17 cellular contexts compared by ENCODE assay signal in the genomic region with DNA sequence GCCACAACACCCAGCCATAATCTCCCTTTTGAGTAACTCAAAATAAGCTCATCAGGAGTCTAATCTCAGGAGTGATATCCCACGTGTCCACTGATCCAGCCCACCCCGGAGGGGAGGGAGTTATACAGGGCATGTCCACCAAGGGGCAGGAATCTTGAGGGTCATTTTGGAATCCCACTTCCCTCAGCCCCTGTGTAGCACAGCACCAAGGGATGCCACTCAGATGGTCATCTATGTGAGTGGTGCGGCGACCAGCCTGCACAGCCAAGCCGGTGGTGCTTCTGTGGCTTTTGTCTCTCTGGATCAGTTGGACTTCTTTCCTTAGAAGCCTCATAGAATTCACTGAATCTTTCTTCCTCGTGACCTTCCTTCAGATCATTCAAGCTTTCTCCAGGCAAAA. TPM values are rescaled to one million over a fixed set of nuclear protein-coding genes. Genes with fewer than 3 reads are reported as not detected.
DNase-seq lines count a peak whose midpoint lies in the region; ATAC-seq and TF ChIP-seq lines count a peak whose summit lies in the region.
"Had no signal": no experiment of that assay in that cellular context is flagged by ENCODE, and none has a peak within 500 bp of the region (broad histone marks: within the 10 kb centered on the region; RNA-seq: fewer than 3 reads in every experiment).

No MANE protein-coding gene starts in this region.

- no CpG with 5 or more reads among the region's 6 CpGs for WGBS in neuronal stem cell (ENCODE audit: extremely low coverage in 2 of 2, insufficient read length in 2 of 2, insufficient replicate concordance in 1 of 2), 2 donors

- H3K79me1 ChIP-seq in neuronal stem cell (ENCODE audit: low read depth, low read length), result no peaks in the 10 kb centered on the region

- no peak overlapping the region for H3K4me3 Mint-ChIP-seq in nephron progenitor cell
- H3K4me3 Mint-ChIP-seq: CD4-positive, CD25-positive, alpha-beta regulatory T cell; GM23338; IgD-negative memory B cell had no signal

- no peak overlapping the region for H3K14ac ChIP-seq in neuronal stem cell (ENCODE audit: low read length)

- H3K4ac ChIP-seq in neuronal stem cell (ENCODE audit: low read length), result no peak overlapping the region

- H3K27ac Mint-ChIP-seq in nephron progenitor cell, result no peak overlapping the region
- H3K27ac Mint-ChIP-seq: CD4-positive, CD25-positive, alpha-beta regulatory T cell; GM23338 had no signal

- no peak overlapping the region for H3K27ac ChIP-seq in WERI-Rb-1
- no peak overlapping the region for H3K27ac ChIP-seq in neuronal stem cell (replicated peaks; ENCODE audit: low read length)

- H3K36me3 ChIP-seq in WERI-Rb-1, result no peaks in the 10 kb centered on the region
- no peaks in the 10 kb centered on the region for H3K36me3 ChIP-seq in neuronal stem cell (replicated peaks in 1 of 2; ENCODE audit: control insufficient read depth in 2 of 2, insufficient read depth in 2 of 2, low read length in 2 of 2)
- H3K36me3 ChIP-seq: BE2C had no signal

- ATAC-seq in HG02623 (IDR thresholded peaks at IDR 0.05; ENCODE audit: unreplicated experiment), result no peak
- ATAC-seq: GM23338 had no signal

- H2BK120ac ChIP-seq in neuronal stem cell (ENCODE audit: low read depth, low read length), result no peak overlapping the region

- no peak overlapping the region for H2AFZ ChIP-seq in neuronal stem cell (ENCODE audit: low read length)
- H2AFZ ChIP-seq: GM23338 had no signal

- H3K27me3 ChIP-seq in WERI-Rb-1 (ENCODE audit: insufficient read depth, low read depth, severe bottlenecking), result no peaks in the 10 kb centered on the region
- H3K27me3 ChIP-seq in neuronal stem cell (ENCODE audit: control insufficient read depth in 3 of 3, insufficient read depth in 3 of 3, low read depth in 1 of 3, low read length in 3 of 3), result peaks cover 0 to 2% (median 0%) of the 10 kb centered on the region in 3 experiments

- H3K9me3 ChIP-seq in WERI-Rb-1 (ENCODE audit: severe bottlenecking), result no peaks in the 10 kb centered on the region
- peaks cover 0 to 2% of the 10 kb centered on the region in 2 donors for H3K9me3 ChIP-seq in neuronal stem cell (replicated peaks in 1 of 2; ENCODE audit: control insufficient read depth in 2 of 2, insufficient read depth in 1 of 2, low read depth in 1 of 2, low read length in 2 of 2)
- H3K9me3 ChIP-seq: BE2C had no signal

- DNase-seq in activated effector memory CD4-positive, alpha-beta T cell treated with anti-CD3 and anti-CD28 coated beads, Interleukin-2, amount 50 U/mL, for 16 hours, result peak; percentile 31
- no peak for DNase-seq in activated effector memory CD4-positive, alpha-beta T cell treated with Interleukin-2 at 50 U/mL for 16 hours
- DNase-seq in WERI-Rb-1 (peak; percentile 36), neuronal stem cell (ENCODE audit: low spot score) (no peak), nephron progenitor cell (no peak), AG08396 (ENCODE audit: low spot score) (no peak)
- DNase-seq: 8988T; BE2C; C1 segment of cervical spinal cord; CD4-positive, CD25-positive, alpha-beta regulatory T cell; DMS153; DMS79; GDM1; HCEC 1CT had no signal

- H3K4me3 ChIP-seq in WERI-Rb-1 (ENCODE audit: low read depth, low read length) (no peak overlapping the region), neuronal stem cell (ENCODE audit: low read length in 2 of 2) (no peak overlapping the region)
- H3K4me3 ChIP-seq: GM23338 had no signal

- H4K91ac ChIP-seq in neuronal stem cell (ENCODE audit: low read depth, low read length, poor library complexity), result no peak overlapping the region

- no peak overlapping the region for H2BK15ac ChIP-seq in neuronal stem cell (ENCODE audit: low read length)

- H2BK5ac ChIP-seq in neuronal stem cell (ENCODE audit: low read length), result no peak overlapping the region

- H3K36me3 Mint-ChIP-seq in nephron progenitor cell (ENCODE audit: low read depth), result no peaks in the 10 kb centered on the region
- H3K36me3 Mint-ChIP-seq: CD4-positive, CD25-positive, alpha-beta regulatory T cell; IgD-negative memory B cell had no signal

- no peak overlapping the region for H3K18ac ChIP-seq in neuronal stem cell (ENCODE audit: low read length)

- peaks cover 5% of the 10 kb centered on the region for H3K27me3 Mint-ChIP-seq in nephron progenitor cell (ENCODE audit: low read depth, poor library complexity)

- H3K23ac ChIP-seq in neuronal stem cell (ENCODE audit: low read depth, low read length, poor library complexity), result no peak overlapping the region

- H2BK12ac ChIP-seq in neuronal stem cell (ENCODE audit: low read length), result no peak overlapping the region

- no peak overlapping the region for H2AK5ac ChIP-seq in neuronal stem cell (ENCODE audit: low read depth, low read length)

- no peak overlapping the region for H4K8ac ChIP-seq in neuronal stem cell (ENCODE audit: low read depth, low read length)

- peaks cover 18% of the 10 kb centered on the region for H3K4me1 Mint-ChIP-seq in nephron progenitor cell
- H3K4me1 Mint-ChIP-seq: CD4-positive, CD25-positive, alpha-beta regulatory T cell; GM23338 had no signal

- H3K4me2 ChIP-seq in neuronal stem cell (ENCODE audit: insufficient read depth, low read length, poor library complexity, severe bottlenecking), result no peak overlapping the region
- H3K4me2 ChIP-seq: GM23338 had no signal

- TF ChIP-seq CTCF in WERI-Rb-1 (IDR thresholded peaks at IDR 0.05; ENCODE audit: low read depth, low read length), result no peak
- no peak for TF ChIP-seq CTCF in nephron progenitor cell (IDR thresholded peaks at IDR 0.05)

- H3K9ac ChIP-seq in neuronal stem cell (ENCODE audit: low read depth, low read length, poor library complexity), result peak overlapping the region; percentile 34

- H3K4me1 ChIP-seq in neuronal stem cell (ENCODE audit: control insufficient read depth in 2 of 2, insufficient read depth in 1 of 2, low read depth in 1 of 2, low read length in 2 of 2), result peaks cover 1 to 3% of the 10 kb centered on the region in 2 donors

- H3K9me3 Mint-ChIP-seq in nephron progenitor cell, result peaks cover 4% of the 10 kb centered on the region
- H3K9me3 Mint-ChIP-seq: CD4-positive, CD25-positive, alpha-beta regulatory T cell; IgD-negative memory B cell had no signal

RNA-seq across cellular contexts. Expression of a gene that starts 11.0 kb away (rescaled TPM):
- polyA plus RNA-seq in neuronal stem cell (2013, experiment 1 of 2), result 17.8 TPM
- 14.9 TPM for polyA plus RNA-seq in neuronal stem cell (2013, experiment 2 of 2)

RNA-seq across cellular contexts. Expression of a gene that starts 52.5 kb away (rescaled TPM):
- 9.2 TPM for polyA plus RNA-seq in neuronal stem cell (2013, experiment 1 of 2)
- 10.3 TPM for polyA plus RNA-seq in neuronal stem cell (2013, experiment 2 of 2)

Comparison
In these comparisons a context has a peak if more than half of its experiments do, and no peak if none do; other contexts are left out.
1. DNase-seq: peak in activated effector memory CD4-positive, alpha-beta T cell treated with anti-CD3 and anti-CD28 coated beads, Interleukin-2, amount 50 U/mL, for 16 hours (single experiment) and WERI-Rb-1 (single experiment); none in activated effector memory CD4-positive, alpha-beta T cell treated with Interleukin-2 at 50 U/mL for 16 hours (single experiment), neuronal stem cell (single experiment), nephron progenitor cell (single experiment) and AG08396 (single experiment).